Comparison of ENCODE assay signal across 1 cellular context in the genomic region with DNA sequence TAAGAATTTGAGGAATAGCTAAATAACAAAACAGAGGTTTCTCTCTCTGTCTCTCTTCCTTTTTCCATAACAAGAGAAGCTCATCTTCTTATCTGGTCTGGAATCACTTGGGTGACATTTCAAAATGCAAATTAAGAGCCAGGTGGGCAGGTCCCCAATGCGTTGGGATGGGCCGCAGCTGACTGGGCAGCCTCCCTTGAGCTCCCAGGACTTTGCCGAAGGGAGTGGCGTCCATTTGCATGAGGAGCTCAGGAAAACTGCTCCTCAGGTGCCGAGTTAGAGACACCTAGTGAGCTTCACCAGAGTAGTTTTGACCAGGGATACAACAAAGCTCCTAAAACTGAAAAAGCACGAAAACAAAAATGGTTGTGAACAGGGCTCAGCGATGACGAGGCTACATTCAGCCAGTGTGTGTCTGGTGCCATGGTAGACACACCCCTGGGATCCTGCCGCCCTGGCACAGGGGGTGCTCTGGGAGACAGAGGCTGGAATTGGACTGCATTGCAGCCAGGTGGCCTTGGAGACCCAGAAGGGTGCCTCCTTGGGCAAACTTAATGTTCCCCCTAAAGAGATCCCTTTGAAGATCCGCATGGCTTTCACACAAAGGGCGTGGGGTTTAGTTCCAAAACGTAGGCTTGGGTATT.
TF ChIP-seq lines count a peak whose summit lies in the region.

No MANE protein-coding gene starts in this region.

TF ChIP-seq in IMR-90, 13 proteins besides CTCF, POLR2A, EP300 and RAD21:
- TF ChIP-seq RCOR1 (IDR thresholded peaks at IDR 0.05; ENCODE audit: insufficient replicate concordance, low read length) (no peak), NFE2L2 (IDR thresholded peaks at IDR 0.05; ENCODE audit: low read depth, low read length) (no peak), MAZ (IDR thresholded peaks at IDR 0.05; ENCODE audit: borderline replicate concordance, low read depth, low read length) (no peak)
